ENCODE assay signal across 23 cellular contexts in genomic region chr16:63714876-63715275, GRCh38.
DNase-seq lines count a peak whose midpoint lies in the region; TF ChIP-seq lines count a peak whose summit lies in the region.
"Had no signal": no experiment of that assay in that cellular context is flagged by ENCODE, and none has a peak within 500 bp of the region (broad histone marks: within the 10 kb centered on the region; RNA-seq: fewer than 3 reads in every experiment).

No MANE protein-coding gene starts in this region.

- TF ChIP-seq CTCF in LNCaP clone FGC (IDR thresholded peaks at IDR 0.05; ENCODE audit: control insufficient read depth, extremely low read depth, insufficient read depth): no peak

- no peak overlapping the region for H3K4me3 ChIP-seq in LNCaP clone FGC (ENCODE audit: low read depth, low read length)
- H3K4me3 ChIP-seq: A549, left lung, MG63 had no signal

- DNase-seq in COR-L47 (lab: John Stamatoyannopoulos, UW): peak; percentile 48
- DNase-seq in LNCaP clone FGC (ENCODE audit: low read depth): peak; percentile 4
- peak; percentile 19 for DNase-seq in NCI-H510A treated with DMSO at 0.1 percent for 48 hours (lab: John Stamatoyannopoulos, UW)
- DNase-seq in iPS DF 4.7 (ENCODE audit: extremely low read depth, low spot score): peak; percentile 49
- no peak for DNase-seq in NCI-H1694 (lab: John Stamatoyannopoulos, UW)
- DNase-seq in HK-2 (ENCODE audit: unreplicated experiment): no peak
- no peak for DNase-seq in NCI-H1092 treated with DMSO at 0.1 percent for 48 hours (lab: John Stamatoyannopoulos, UW)
- no peak for DNase-seq in hepatic stellate cell (ENCODE audit: low spot score)
- DNase-seq: activated CD4-positive, alpha-beta T cell treated with anti-CD3 and anti-CD28 coated beads for 4 hours; activated naive CD4-positive, alpha-beta T cell treated with Interleukin-2 at 50 U/mL for 16 hours; activated T-cell treated with anti-CD3 and anti-CD28 coated beads, Interleukin-2, amount 50 U/mL, for 48 hours; brain microvascular endothelial cell; CD8-positive, alpha-beta memory T cell; effector CD8-positive, alpha-beta T cell; erythroblast; head of caudate nucleus; left lung; MG63; NCI-H187; NCI-H524 treated with DMSO at 0.1 percent for 48 hours; occipital lobe; RPMI8226 had no signal

Comparison
In these comparisons a context has a peak if more than half of its experiments do, and no peak if none do; other contexts are left out.
1. DNase-seq: peak in COR-L47 (single experiment), LNCaP clone FGC (single experiment), NCI-H510A treated with DMSO at 0.1 percent for 48 hours (single experiment) and iPS DF 4.7 (single experiment); none in NCI-H1694 (single experiment), HK-2 (single experiment), NCI-H1092 treated with DMSO at 0.1 percent for 48 hours (single experiment) and hepatic stellate cell (single experiment).